Comparison of ENCODE assay signal across 19 cellular contexts in the genomic region with DNA sequence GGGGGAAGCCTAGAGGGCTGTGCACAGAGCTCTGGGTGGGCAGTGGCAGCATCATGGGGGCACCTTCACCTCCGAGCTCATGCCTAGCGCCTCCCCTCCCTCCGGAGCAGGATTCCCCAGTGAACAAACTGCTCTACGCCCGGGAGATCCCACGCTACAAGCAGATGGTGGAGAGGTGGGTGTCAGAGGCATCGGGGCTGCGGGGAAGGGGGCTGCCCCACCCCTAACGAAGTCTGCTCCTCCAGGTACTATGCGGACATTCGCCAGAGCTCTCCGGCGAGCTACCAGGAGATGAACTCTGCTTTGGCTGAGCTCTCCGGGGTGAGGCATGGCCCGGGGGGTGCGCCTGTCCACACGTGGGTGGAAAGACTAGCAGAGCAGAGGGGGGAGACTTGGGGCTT. TPM values are rescaled to one million over a fixed set of nuclear protein-coding genes. Genes with fewer than 3 reads are reported as not detected.
DNase-seq lines count a peak whose midpoint lies in the region; ATAC-seq and TF ChIP-seq lines count a peak whose summit lies in the region.
"Had no signal": no experiment of that assay in that cellular context is flagged by ENCODE, and none has a peak within 500 bp of the region (broad histone marks: within the 10 kb centered on the region; RNA-seq: fewer than 3 reads in every experiment).

No MANE protein-coding gene starts in this region.

- no peak for TF ChIP-seq CTCF in foreskin keratinocyte (conservative IDR thresholded peaks at IDR 0.05)

- ATAC-seq in left cardiac atrium (no peak), Right ventricle myocardium superior (ENCODE audit: poor library complexity) (no peak), foreskin keratinocyte (peak; percentile 8), HG02642 (IDR thresholded peaks at IDR 0.05; ENCODE audit: poor library complexity, unreplicated experiment) (no peak), HG03520 (IDR thresholded peaks at IDR 0.05; ENCODE audit: unreplicated experiment) (no peak)
- ATAC-seq: Panc1 had no signal

- DNase-seq in NCI-H1694 treated with DMSO at 0.1 percent for 48 hours (lab: John Stamatoyannopoulos, UW) (peak; percentile 15), NCI-H1694 (lab: John Stamatoyannopoulos, UW) (no peak), left cardiac atrium (peak; percentile 20), Right ventricle myocardium superior (no peak), foreskin keratinocyte (no peak), HCEC 1CT (no peak)
- DNase-seq: 8988T, DMS79 treated with DMSO at 0.1 percent for 48 hours, HFFc6, MM.1S, NCI-H1048, NCI-H1417 treated with DMSO at 0.1 percent for 48 hours, NCI-H1930, NCI-H226, NCI-H510A treated with DMSO at 0.1 percent for 48 hours, NCI-H748 treated with DMSO at 0.1 percent for 48 hours had no signal

- intact Hi-C loops in left cardiac atrium (cut with DNase I) (no loop called here), Right ventricle myocardium superior (cut with DNase I) (no loop called here)

- no peaks in the 10 kb centered on the region for H3K27me3 ChIP-seq in foreskin keratinocyte

- no peak overlapping the region for H3K27ac ChIP-seq in foreskin keratinocyte

- H3K4me1 ChIP-seq in foreskin keratinocyte: no peaks in the 10 kb centered on the region

RNA-seq across cellular contexts. Expression of a gene that starts 2.7 kb away (rescaled TPM):
- total RNA-seq in left cardiac atrium: 10 to 100 TPM; 24.1 to 25.8 TPM
- total RNA-seq in Right ventricle myocardium superior: 38.0 TPM
- total RNA-seq in foreskin keratinocyte: 0.03 and 0.04 TPM in 2 replicates
- 0.10 and 0.15 TPM in 2 replicates for polyA plus RNA-seq in foreskin keratinocyte

RNA-seq across cellular contexts. Expression of a gene that starts 14.1 kb away (rescaled TPM):
- total RNA-seq in left cardiac atrium (1 to 10 TPM; 5.9 to 7.1 TPM), Right ventricle myocardium superior (1.5 TPM), foreskin keratinocyte (5.3 and 5.4 TPM in 2 replicates)
- 6.1 and 8.3 TPM in 2 replicates for polyA plus RNA-seq in foreskin keratinocyte

RNA-seq across cellular contexts. Expression of a gene that starts 16.0 kb away (rescaled TPM):
- total RNA-seq in left cardiac atrium (10 to 100 TPM; 56.4 to 68.4 TPM), Right ventricle myocardium superior (76.9 TPM), foreskin keratinocyte (42.9 and 47.4 TPM in 2 replicates)
- 57.0 and 61.4 TPM in 2 replicates for polyA plus RNA-seq in foreskin keratinocyte

RNA-seq across cellular contexts. Expression of a gene that starts 16.3 kb away (rescaled TPM):
- 100 to 1,000 TPM; 180 to 183 TPM for total RNA-seq in left cardiac atrium
- 129 TPM for total RNA-seq in Right ventricle myocardium superior
- total RNA-seq in foreskin keratinocyte: 242 and 269 TPM in 2 replicates
- 386 and 429 TPM in 2 replicates for polyA plus RNA-seq in foreskin keratinocyte

RNA-seq across cellular contexts. Expression of a gene that starts 52.2 kb away (rescaled TPM):
- total RNA-seq in left cardiac atrium (1 to 10 TPM; 4.0 to 4.3 TPM), Right ventricle myocardium superior (2.6 TPM), foreskin keratinocyte (0.04 and 0.07 TPM in 2 replicates)
- polyA plus RNA-seq in foreskin keratinocyte: 0.03 and 0.07 TPM in 2 replicates
- total RNA-seq: HFFc6 had no signal

Comparison
In these comparisons a context has a peak if more than half of its experiments do, and no peak if none do; other contexts are left out.
1. DNase-seq: peak in NCI-H1694 treated with DMSO at 0.1 percent for 48 hours (single experiment) and left cardiac atrium (single experiment); none in NCI-H1694 (single experiment), Right ventricle myocardium superior (single experiment), foreskin keratinocyte (0 of 2) and HCEC 1CT (single experiment).
2. RNA of a gene that starts 2.7 kb away (total RNA-seq): 38.0 TPM in Right ventricle myocardium superior (single experiment) and 24.1 to 25.8 TPM in left cardiac atrium; 0.03 to 0.04 TPM in foreskin keratinocyte; every median in the first group is over 10 times any median in the second.